Comparison of ENCODE assay signal across 21 cellular contexts in the genomic region with DNA sequence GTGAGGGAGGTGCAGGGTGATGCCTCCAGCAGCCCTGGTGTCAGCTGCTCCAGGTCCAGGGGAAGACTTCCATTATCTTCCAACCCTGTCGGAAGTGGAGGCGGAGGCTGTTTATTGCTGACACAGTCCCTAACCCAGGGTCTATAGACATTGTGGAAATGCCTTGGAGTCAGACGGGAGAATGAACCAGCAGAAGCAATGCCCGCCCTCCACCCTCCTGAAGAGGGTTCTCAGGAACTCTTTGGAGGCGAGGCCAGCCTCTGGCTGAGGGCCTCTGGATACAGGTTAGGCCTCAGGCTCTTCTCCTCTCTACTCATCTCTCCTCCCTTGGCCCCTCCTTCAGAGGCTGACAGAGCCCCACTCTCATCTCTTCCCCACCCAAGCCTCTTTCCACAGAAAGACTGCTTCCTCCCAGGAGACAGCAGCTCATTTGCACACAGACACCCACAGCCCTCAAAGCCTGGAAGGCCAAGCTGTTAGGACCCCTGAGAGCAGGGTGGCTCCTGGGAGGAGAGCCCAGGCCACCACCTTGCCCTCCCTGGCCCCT. TPM values are rescaled to one million over a fixed set of nuclear protein-coding genes. Genes with fewer than 3 reads are reported as not detected.
A peak's percentile ranks its signal among the peaks of the same experiment; 100 is the strongest.
DNase-seq lines count a peak whose midpoint lies in the region; ATAC-seq and TF ChIP-seq lines count a peak whose summit lies in the region.
"Had no signal": no experiment of that assay in that cellular context is flagged by ENCODE, and none has a peak within 500 bp of the region (broad histone marks: within the 10 kb centered on the region; RNA-seq: fewer than 3 reads in every experiment).

No MANE protein-coding gene starts in this region.

- H2AFZ ChIP-seq in mammary epithelial cell (ENCODE audit: low read depth, low read length): no peak overlapping the region

- no TSS peak for BruUV-seq in mammary epithelial cell (replicated peaks; lab: Mats Ljungman, UMichigan)

- no peak overlapping the region for H3K27ac Mint-ChIP-seq in naive B cell
- H3K27ac Mint-ChIP-seq: T-helper 2 cell treated with Interferon-gamma antibody and Interleukin-4, amounts not matched to agents 5 μg/mL and 100 μg/mL, for 36 hours had no signal

- intact Hi-C loops in left ventricle myocardium superior (cut with micrococcal nuclease): loop anchor here (5.0 kb wide), 1 partner anchor 48 kb away; no protein-coding TSS in a partner anchor
- intact Hi-C loops in upper lobe of right lung (cut with DNase I): loop anchor here (5.0 kb wide), 1 partner anchor 33 kb away; no protein-coding TSS in a partner anchor
- intact Hi-C loops in mammary epithelial cell (cut with micrococcal nuclease): no loop called here

- DNase-seq in right atrium auricular region (ENCODE audit: low spot score) (no peak), left ventricle myocardium superior (no peak), WERI-Rb-1 (no peak), naive B cell (no peak), upper lobe of right lung (no peak), NCI-H1048 (lab: John Stamatoyannopoulos, UW) (no peak), KBM-7 (no peak), mammary epithelial cell (no peak)
- DNase-seq: ACHN; activated effector memory CD4-positive, alpha-beta T cell treated with anti-CD3 and anti-CD28 coated beads, Interleukin-2, amount 50 U/mL, for 16 hours; cerebellar nuclear complex; EL; NCI-H1694; NCI-H446 treated with DMSO at 0.1 percent for 48 hours; stimulated activated naive CD4-positive, alpha-beta T cell; trophoblast cell had no signal

- H3K4me3 ChIP-seq in right atrium auricular region (no peak overlapping the region), WERI-Rb-1 (ENCODE audit: low read depth, low read length) (no peak overlapping the region), upper lobe of right lung (no peak overlapping the region), mammary epithelial cell (replicated peaks in 1 of 3; ENCODE audit: insufficient read depth in 1 of 3, low read depth in 2 of 3, low read length in 3 of 3) (no peak overlapping the region)

- CTCF ChIA-PET in mammary epithelial cell (lab: Charles Lee; ENCODE audit: low non-redundant PET): no interaction called here

- dilution Hi-C loops in mammary epithelial cell (cut with HindIII; ENCODE audit: low sequenced_read_pairs): no loop called here

- ATAC-seq in left ventricle myocardium superior (no peak), naive B cell (ENCODE audit: low read depth in 2 of 2) (no peak), upper lobe of right lung (no peak)
- ATAC-seq: activated CD4-positive, CD25-positive, alpha-beta regulatory T cell treated with anti-CD3 and anti-CD28 coated beads, Interleukin-2, amount 50 U/mL, for 24 hours; HCT116 had no signal

- in situ Hi-C loops in KBM-7 (cut with MboI; ENCODE audit: low pct_unique_long_range_greater_than_20kb, low sequenced_read_pairs) (no loop called here), mammary epithelial cell (cut with MboI; ENCODE audit: low sequenced_read_pairs in 2 of 2) (loop anchor here in 1 of 2 donors (5.0 kb wide), 1 partner anchor 53 kb away; no protein-coding TSS in a partner anchor)

- H3K27me3 ChIP-seq in right atrium auricular region (no peaks in the 10 kb centered on the region), WERI-Rb-1 (ENCODE audit: insufficient read depth, low read depth, severe bottlenecking) (no peaks in the 10 kb centered on the region), upper lobe of right lung (peaks cover 16% of the 10 kb centered on the region), mammary epithelial cell (ENCODE audit: insufficient read depth, low read length) (peaks cover 5% of the 10 kb centered on the region)

- H3K36me3 ChIP-seq in right atrium auricular region (no peaks in the 10 kb centered on the region), WERI-Rb-1 (no peaks in the 10 kb centered on the region), upper lobe of right lung (no peaks in the 10 kb centered on the region), mammary epithelial cell (ENCODE audit: insufficient read depth, low read length) (no peaks in the 10 kb centered on the region)

- H3K9me3 ChIP-seq in right atrium auricular region: no peaks in the 10 kb centered on the region
- H3K9me3 ChIP-seq in WERI-Rb-1 (ENCODE audit: severe bottlenecking): no peaks in the 10 kb centered on the region
- H3K9me3 ChIP-seq in upper lobe of right lung: no peaks in the 10 kb centered on the region
- no peaks in the 10 kb centered on the region for H3K9me3 ChIP-seq in mammary epithelial cell (replicated peaks; ENCODE audit: insufficient read depth, low read length)

- no peak overlapping the region for H3K9ac ChIP-seq in mammary epithelial cell (ENCODE audit: insufficient read depth, low read length)

- 91% methylated on average over 5 of the region's 5 CpGs for WGBS in mammary epithelial cell (ENCODE audit: low coverage, missing lambda C conversion rate)

- H3K27ac ChIP-seq in right atrium auricular region: peak overlapping the region; percentile 18 to 35
- H3K27ac ChIP-seq in WERI-Rb-1: peak overlapping the region; percentile 93
- peak overlapping the region; percentile 37 for H3K27ac ChIP-seq in upper lobe of right lung
- H3K27ac ChIP-seq in mammary epithelial cell (ENCODE audit: insufficient read depth, low read depth, low read length): no peak overlapping the region

- H3K36me3 Mint-ChIP-seq in naive B cell: no peaks in the 10 kb centered on the region

- H3K79me2 ChIP-seq in mammary epithelial cell (ENCODE audit: insufficient read depth, low read length): no peaks in the 10 kb centered on the region

- peaks cover 0 to 40% of the 10 kb centered on the region in 2 donors for H3K4me1 ChIP-seq in right atrium auricular region
- peaks cover 32% of the 10 kb centered on the region for H3K4me1 ChIP-seq in upper lobe of right lung
- peaks cover 17% of the 10 kb centered on the region for H3K4me1 ChIP-seq in mammary epithelial cell (ENCODE audit: insufficient read depth, low read length)

- H3K9me3 Mint-ChIP-seq in naive B cell: no peaks in the 10 kb centered on the region
- H3K9me3 Mint-ChIP-seq: T-helper 2 cell treated with Interferon-gamma antibody and Interleukin-4, amounts not matched to agents 5 μg/mL and 100 μg/mL, for 36 hours had no signal

- no peak for TF ChIP-seq CTCF in right atrium auricular region (IDR thresholded peaks at IDR 0.05)
- TF ChIP-seq CTCF in WERI-Rb-1 (IDR thresholded peaks at IDR 0.05; ENCODE audit: low read depth, low read length): no peak
- TF ChIP-seq CTCF in upper lobe of right lung (IDR thresholded peaks at IDR 0.05): no peak
- no peak for TF ChIP-seq CTCF in mammary epithelial cell (conservative IDR thresholded peaks at IDR 0.05 in 1 of 2, IDR thresholded peaks at IDR 0.05 in 1 of 2; ENCODE audit: extremely low read depth in 1 of 2, insufficient read depth in 1 of 2, low read depth in 1 of 2, low read length in 2 of 2)

- H3K27me3 Mint-ChIP-seq in naive B cell: peaks cover 30 to 60% (median 50%) of the 10 kb centered on the region in 3 donors

- no peaks in the 10 kb centered on the region for H4K20me1 ChIP-seq in mammary epithelial cell (ENCODE audit: insufficient read depth, low read length)

- H3K4me2 ChIP-seq in mammary epithelial cell (ENCODE audit: insufficient read depth, low read depth, low read length): no peak overlapping the region

- H3K4me1 Mint-ChIP-seq in naive B cell: peaks cover 13 to 22% (median 20%) of the 10 kb centered on the region in 3 donors

- H3K4me3 Mint-ChIP-seq in naive B cell: peak overlapping the region in 5 of 8 donors; percentile 25 to 86 (median 45)

RNA-seq across cellular contexts. Expression of gene ACE, which starts 1.9 kb away (rescaled TPM):
- 1 to 10 TPM; 3.4 to 4.0 TPM for total RNA-seq in right atrium auricular region
- total RNA-seq in left ventricle myocardium superior: 5.6 TPM
- polyA plus RNA-seq in naive B cell (ENCODE audit: low read depth in 6 of 6): not detected
- 64.1 TPM for total RNA-seq in upper lobe of right lung
- 1 to 10 TPM in 1 of 2 donors, not detected in 1; 3.0 TPM for total RNA-seq in mammary epithelial cell
- polyA plus RNA-seq in mammary epithelial cell: 0.19 TPM
- not detected for polyA minus RNA-seq in mammary epithelial cell

RNA-seq across cellular contexts. Expression of gene CYB561, which starts 28.9 kb away (rescaled TPM):
- total RNA-seq in right atrium auricular region (10 to 100 TPM; 13.4 to 13.7 TPM), left ventricle myocardium superior (14.7 TPM), upper lobe of right lung (55.5 TPM), mammary epithelial cell (10 to 100 TPM; 26.6 to 35.8 TPM)
- polyA plus RNA-seq in naive B cell (ENCODE audit: low read depth in 6 of 6) (1 to 10 TPM in 4 of 6 donors, under 1 TPM in 1, not detected in 1; 0.66 to 3.4 (median 1.6) TPM), mammary epithelial cell (26.5 TPM)
- 59.4 TPM for polyA minus RNA-seq in mammary epithelial cell

RNA-seq across cellular contexts. Expression of gene KCNH6, which starts 48.2 kb away (rescaled TPM):
- not detected for total RNA-seq in right atrium auricular region
- total RNA-seq in left ventricle myocardium superior: not detected
- polyA plus RNA-seq in naive B cell (ENCODE audit: low read depth in 6 of 6): not detected
- total RNA-seq in upper lobe of right lung: not detected
- not detected for total RNA-seq in mammary epithelial cell
- polyA plus RNA-seq in mammary epithelial cell: not detected
- polyA minus RNA-seq in mammary epithelial cell: not detected
- total RNA-seq: left lobe of liver, M059J had no signal
